1 cellular context compared by ENCODE assay signal in genomic region chr1:223765719-223766340, GRCh38.
TF ChIP-seq lines count a peak whose summit lies in the region.

No MANE protein-coding gene starts in this region.

TF ChIP-seq in HepG2, 621 proteins besides CTCF, POLR2A, EP300 and RAD21 (continued from another document):
- TF ChIP-seq ZNF362 (CRISPR knock-in tag; IDR thresholded peaks at IDR 0.05; ENCODE audit: borderline replicate concordance): 0 out of 2 replicates have a peak, but pooled peaks have one; percentile 1
- TF ChIP-seq HHEX (CRISPR knock-in tag; IDR thresholded peaks at IDR 0.05): peak; percentile 64
- TF ChIP-seq ZEB1 (IDR thresholded peaks at IDR 0.05; ENCODE audit: insufficient replicate concordance, low read depth): peak; percentile 39
- no peak for TF ChIP-seq NFKBIZ (CRISPR knock-in tag; IDR thresholded peaks at IDR 0.05)
- peak; percentile 27; the same call in 1 of the 2 replicates for TF ChIP-seq PHF21A (CRISPR knock-in tag; IDR thresholded peaks at IDR 0.05)
- 0 out of 2 replicates have a peak, but pooled peaks have one; percentile 2 for TF ChIP-seq REPIN1 (CRISPR knock-in tag; IDR thresholded peaks at IDR 0.05; ENCODE audit: borderline replicate concordance, low read depth)
- no peak for TF ChIP-seq GATA4 (IDR thresholded peaks at IDR 0.05; ENCODE audit: borderline replicate concordance, low read depth)
- no peak for TF ChIP-seq RARG (CRISPR knock-in tag; IDR thresholded peaks at IDR 0.05; ENCODE audit: low read depth)
- no peak for TF ChIP-seq SOX13 (IDR thresholded peaks at IDR 0.05)
- peak in 1 of 2 experiments; percentile 32; a peak in 1 of 4 replicates for TF ChIP-seq SOX13 (CRISPR knock-in tag; conservative IDR thresholded peaks at IDR 0.05 in 1 of 2, IDR thresholded peaks at IDR 0.05 in 1 of 2)
- no peak for TF ChIP-seq ZNF567 (CRISPR knock-in tag; IDR thresholded peaks at IDR 0.05; ENCODE audit: borderline replicate concordance)
- TF ChIP-seq ZNF614 (CRISPR knock-in tag; IDR thresholded peaks at IDR 0.05; ENCODE audit: borderline replicate concordance): 0 out of 2 replicates have a peak, but pooled peaks have one; percentile 17
- TF ChIP-seq TCF7 (IDR thresholded peaks at IDR 0.05; ENCODE audit: low read depth): 0 out of 2 replicates have a peak, but pooled peaks have one; percentile 39
- TF ChIP-seq XBP1 (CRISPR knock-in tag; IDR thresholded peaks at IDR 0.05): no peak
- TF ChIP-seq, protein P1, sequence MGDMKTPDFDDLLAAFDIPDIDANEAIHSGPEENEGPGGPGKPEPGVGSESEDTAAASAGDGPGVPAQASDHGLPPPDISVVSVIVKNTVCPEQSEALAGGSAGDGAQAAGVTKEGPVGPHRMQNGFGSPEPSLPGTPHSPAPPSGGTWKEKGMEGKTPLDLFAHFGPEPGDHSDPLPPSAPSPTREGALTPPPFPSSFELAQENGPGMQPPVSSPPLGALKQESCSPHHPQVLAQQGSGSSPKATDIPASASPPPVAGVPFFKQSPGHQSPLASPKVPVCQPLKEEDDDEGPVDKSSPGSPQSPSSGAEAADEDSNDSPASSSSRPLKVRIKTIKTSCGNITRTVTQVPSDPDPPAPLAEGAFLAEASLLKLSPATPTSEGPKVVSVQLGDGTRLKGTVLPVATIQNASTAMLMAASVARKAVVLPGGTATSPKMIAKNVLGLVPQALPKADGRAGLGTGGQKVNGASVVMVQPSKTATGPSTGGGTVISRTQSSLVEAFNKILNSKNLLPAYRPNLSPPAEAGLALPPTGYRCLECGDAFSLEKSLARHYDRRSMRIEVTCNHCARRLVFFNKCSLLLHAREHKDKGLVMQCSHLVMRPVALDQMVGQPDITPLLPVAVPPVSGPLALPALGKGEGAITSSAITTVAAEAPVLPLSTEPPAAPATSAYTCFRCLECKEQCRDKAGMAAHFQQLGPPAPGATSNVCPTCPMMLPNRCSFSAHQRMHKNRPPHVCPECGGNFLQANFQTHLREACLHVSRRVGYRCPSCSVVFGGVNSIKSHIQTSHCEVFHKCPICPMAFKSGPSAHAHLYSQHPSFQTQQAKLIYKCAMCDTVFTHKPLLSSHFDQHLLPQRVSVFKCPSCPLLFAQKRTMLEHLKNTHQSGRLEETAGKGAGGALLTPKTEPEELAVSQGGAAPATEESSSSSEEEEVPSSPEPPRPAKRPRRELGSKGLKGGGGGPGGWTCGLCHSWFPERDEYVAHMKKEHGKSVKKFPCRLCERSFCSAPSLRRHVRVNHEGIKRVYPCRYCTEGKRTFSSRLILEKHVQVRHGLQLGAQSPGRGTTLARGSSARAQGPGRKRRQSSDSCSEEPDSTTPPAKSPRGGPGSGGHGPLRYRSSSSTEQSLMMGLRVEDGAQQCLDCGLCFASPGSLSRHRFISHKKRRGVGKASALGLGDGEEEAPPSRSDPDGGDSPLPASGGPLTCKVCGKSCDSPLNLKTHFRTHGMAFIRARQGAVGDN (CRISPR knock-in tag; IDR thresholded peaks at IDR 0.05): peak; percentile 10; the same call in 1 of the 2 replicates
- TF ChIP-seq GTF2F1 (IDR thresholded peaks at IDR 0.05; ENCODE audit: low read length): no peak
- TF ChIP-seq ZNF230 (CRISPR knock-in tag; IDR thresholded peaks at IDR 0.05): 0 out of 2 replicates have a peak, but pooled peaks have one; percentile 7
- TF ChIP-seq ZNF18 (CRISPR knock-in tag; IDR thresholded peaks at IDR 0.05; ENCODE audit: insufficient replicate concordance): no peak
- no peak for TF ChIP-seq NFAT5 (CRISPR knock-in tag; IDR thresholded peaks at IDR 0.05)
- TF ChIP-seq KDM2A (CRISPR knock-in tag; IDR thresholded peaks at IDR 0.05; ENCODE audit: borderline replicate concordance, low read depth): 0 out of 2 replicates have a peak, but pooled peaks have one; percentile 2
- TF ChIP-seq, protein P2, sequence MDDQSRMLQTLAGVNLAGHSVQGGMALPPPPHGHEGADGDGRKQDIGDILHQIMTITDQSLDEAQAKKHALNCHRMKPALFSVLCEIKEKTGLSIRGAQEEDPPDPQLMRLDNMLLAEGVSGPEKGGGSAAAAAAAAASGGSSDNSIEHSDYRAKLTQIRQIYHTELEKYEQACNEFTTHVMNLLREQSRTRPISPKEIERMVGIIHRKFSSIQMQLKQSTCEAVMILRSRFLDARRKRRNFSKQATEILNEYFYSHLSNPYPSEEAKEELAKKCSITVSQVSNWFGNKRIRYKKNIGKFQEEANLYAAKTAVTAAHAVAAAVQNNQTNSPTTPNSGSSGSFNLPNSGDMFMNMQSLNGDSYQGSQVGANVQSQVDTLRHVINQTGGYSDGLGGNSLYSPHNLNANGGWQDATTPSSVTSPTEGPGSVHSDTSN (CRISPR knock-in tag; IDR thresholded peaks at IDR 0.05; ENCODE audit: borderline replicate concordance): no peak
- TF ChIP-seq FUBP1 (CRISPR knock-in tag; IDR thresholded peaks at IDR 0.05; ENCODE audit: borderline replicate concordance): no peak
